ENCODE assay signal across 11 cellular contexts in the genomic region with DNA sequence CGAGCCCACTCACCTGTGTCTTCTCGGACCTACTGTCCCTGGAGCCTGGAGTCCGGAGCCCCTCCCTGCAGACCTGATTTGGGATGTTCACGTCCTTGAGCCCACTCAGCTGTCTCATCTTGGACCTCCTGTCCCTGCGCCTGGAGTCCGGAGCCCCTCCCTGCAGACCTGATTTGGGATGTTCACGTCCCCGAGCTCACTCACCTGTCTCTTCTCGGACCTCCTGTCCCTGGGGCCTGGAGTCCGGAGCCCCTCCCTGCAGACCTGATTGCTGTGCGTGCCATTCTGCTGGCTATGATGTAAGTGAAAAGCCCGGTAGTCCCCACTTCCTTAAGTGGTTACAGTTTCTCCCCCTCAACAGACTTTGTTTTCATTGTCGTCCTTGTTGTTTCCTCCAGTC.
"Had no signal": no experiment of that assay in that cellular context is flagged by ENCODE, and none has a peak within 500 bp of the region (broad histone marks: within the 10 kb centered on the region; RNA-seq: fewer than 3 reads in every experiment).

No MANE protein-coding gene starts in this region.

- H3K9me3 ChIP-seq: lower lobe of right lung, upper lobe of right lung had no signal

- H3K4me3 ChIP-seq: lower lobe of right lung, upper lobe of right lung had no signal

- ATAC-seq: effector memory CD8-positive, alpha-beta T cell; lower lobe of right lung; natural killer cell; stimulated activated naive CD8-positive, alpha-beta T cell treated with anti-CD3 and anti-CD28 coated beads, Interleukin-15, Interleukin-2, amounts not matched to agents 100 U/mL and 50 U/mL, for 24 hours; T-helper 17 cell; upper lobe of right lung had no signal

- H3K36me3 ChIP-seq: lower lobe of right lung, upper lobe of right lung had no signal

- DNase-seq: activated CD4-positive, alpha-beta T cell treated with anti-CD3 and anti-CD28 coated beads for 1 hour; activated CD4-positive, alpha-beta T cell treated with anti-CD3 and anti-CD28 coated beads, Interleukin-2, amount 50 U/mL, for 48 hours; dermis blood vessel endothelial cell; effector memory CD8-positive, alpha-beta T cell; lower lobe of right lung; natural killer cell; stimulated activated naive CD8-positive, alpha-beta T cell treated with anti-CD3 and anti-CD28 coated beads, Interleukin-15, Interleukin-2, amounts not matched to agents 100 U/mL and 50 U/mL, for 24 hours; T-helper 17 cell had no signal

- H3K27ac ChIP-seq: lower lobe of right lung, parathyroid adenoma, upper lobe of right lung, VCaP had no signal

- H3K4me1 ChIP-seq: lower lobe of right lung, parathyroid adenoma, upper lobe of right lung had no signal
